Comparison of ENCODE assay signal across 1 cellular context in the genomic region with DNA sequence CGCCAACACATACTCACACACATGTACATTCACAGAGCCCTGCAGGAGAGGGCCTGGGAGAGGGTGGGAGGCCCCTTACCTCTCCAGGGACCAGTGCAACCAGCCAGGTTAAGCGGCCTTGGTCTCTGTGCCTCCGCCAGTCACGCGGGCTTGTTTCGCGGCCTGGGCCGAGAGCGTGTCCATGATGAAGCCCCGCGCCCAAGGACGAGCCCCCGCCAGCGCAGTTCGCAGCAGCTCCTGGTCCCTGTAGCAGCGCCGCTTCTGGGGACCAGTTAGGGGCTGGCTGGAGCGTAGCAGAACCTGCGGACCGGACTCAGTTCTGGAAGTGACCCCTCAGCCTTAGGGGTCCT.
A peak's percentile ranks its signal among the peaks of the same experiment; 100 is the strongest.
TF ChIP-seq lines count a peak whose summit lies in the region.

No MANE protein-coding gene starts in this region.

TF ChIP-seq in HepG2, 621 proteins besides CTCF, POLR2A, EP300 and RAD21:
- no peak for TF ChIP-seq ZNF577 (CRISPR knock-in tag; IDR thresholded peaks at IDR 0.05; ENCODE audit: borderline replicate concordance, low read depth)
- TF ChIP-seq ETV5 (CRISPR knock-in tag; IDR thresholded peaks at IDR 0.05; ENCODE audit: borderline replicate concordance) = no peak
- TF ChIP-seq HOXA3 (CRISPR knock-in tag; IDR thresholded peaks at IDR 0.05) = peak; percentile 41; the same call in 1 of the 2 replicates
- no peak for TF ChIP-seq TFDP2 (CRISPR knock-in tag; IDR thresholded peaks at IDR 0.05)
- TF ChIP-seq ZBTB33 (CRISPR knock-in tag; IDR thresholded peaks at IDR 0.05) = peak; percentile 83
- 0 out of 2 replicates have a peak, but pooled peaks have one; percentile 17 for TF ChIP-seq ZNF768 (CRISPR knock-in tag; IDR thresholded peaks at IDR 0.05)
- no peak for TF ChIP-seq ZNF124 (CRISPR knock-in tag; IDR thresholded peaks at IDR 0.05)
- no peak for TF ChIP-seq KLF16 (CRISPR knock-in tag; IDR thresholded peaks at IDR 0.05)
- TF ChIP-seq U2AF2 (IDR thresholded peaks at IDR 0.05; ENCODE audit: low read depth, low read length) = no peak
- TF ChIP-seq ZNF263 (CRISPR knock-in tag; IDR thresholded peaks at IDR 0.05) = no peak
- no peak for TF ChIP-seq KDM6A (CRISPR knock-in tag; IDR thresholded peaks at IDR 0.05; ENCODE audit: low read depth)
- TF ChIP-seq ZBTB38 (CRISPR knock-in tag; IDR thresholded peaks at IDR 0.05) = peak; percentile 68; the same call in 1 of the 2 replicates
- TF ChIP-seq CEBPZ (IDR thresholded peaks at IDR 0.05; ENCODE audit: low read length) = no peak
- no peak for TF ChIP-seq ZNF773 (CRISPR knock-in tag; IDR thresholded peaks at IDR 0.05; ENCODE audit: borderline replicate concordance)
- TF ChIP-seq AGO2 (optimal IDR thresholded peaks at IDR 0.05; ENCODE audit: low read depth, low read length) = peak; percentile 3
